ENCODE assay signal across 1 cellular context in genomic region chr1:201015551-201016091, GRCh38.
TF ChIP-seq lines count a peak whose summit lies in the region.

No MANE protein-coding gene starts in this region.

TF ChIP-seq in K562, 482 proteins besides CTCF, POLR2A, EP300 and RAD21 (continued from another document and continues in another):
- TF ChIP-seq PHF20 (IDR thresholded peaks at IDR 0.05; ENCODE audit: partially characterized antibody) = no peak
- TF ChIP-seq ZBTB1 (CRISPR knock-in tag; IDR thresholded peaks at IDR 0.05; ENCODE audit: borderline replicate concordance, low read depth) = no peak
- TF ChIP-seq ZNF589 (CRISPR knock-in tag; IDR thresholded peaks at IDR 0.05; ENCODE audit: low read depth) = peak; percentile 27; the same call in 1 of the 2 replicates
- no peak for TF ChIP-seq THAP7 (CRISPR knock-in tag; IDR thresholded peaks at IDR 0.05)
- TF ChIP-seq ARID1B (IDR thresholded peaks at IDR 0.05) = peak; percentile 90
- no peak for TF ChIP-seq CBX2 (IDR thresholded peaks at IDR 0.05; ENCODE audit: insufficient read depth, low read length, poor library complexity, severe bottlenecking)
- TF ChIP-seq ETV1 (tag; conservative IDR thresholded peaks at IDR 0.05; ENCODE audit: low read depth) = no peak; the same call in 1 of the 2 replicates
- TF ChIP-seq KLF6 (CRISPR knock-in tag; IDR thresholded peaks at IDR 0.05; ENCODE audit: borderline replicate concordance) = no peak
- no peak for TF ChIP-seq NEUROD1 (IDR thresholded peaks at IDR 0.05; ENCODE audit: borderline replicate concordance, low read depth, low read length, partially characterized antibody)
- no peak for TF ChIP-seq FOXJ2 (tag; IDR thresholded peaks at IDR 0.05)
- no peak for TF ChIP-seq CAMTA2 (CRISPR knock-in tag; conservative IDR thresholded peaks at IDR 0.05)
- peak; percentile 86 for TF ChIP-seq CBFA2T3 (IDR thresholded peaks at IDR 0.05)
- peak; percentile 73 for TF ChIP-seq CBFA2T2 (conservative IDR thresholded peaks at IDR 0.05)
- no peak for TF ChIP-seq CREB5 (CRISPR knock-in tag; IDR thresholded peaks at IDR 0.05)
- TF ChIP-seq GABPB1 (CRISPR knock-in tag; IDR thresholded peaks at IDR 0.05) = no peak
- no peak for TF ChIP-seq TRIM25 (IDR thresholded peaks at IDR 0.05; ENCODE audit: borderline replicate concordance)
- no peak for TF ChIP-seq HNRNPLL (IDR thresholded peaks at IDR 0.05; ENCODE audit: low read depth, low read length, poor library complexity, severe bottlenecking)
- TF ChIP-seq MECOM (CRISPR knock-in tag; IDR thresholded peaks at IDR 0.05) = no peak
- TF ChIP-seq ZNF609 (CRISPR knock-in tag; IDR thresholded peaks at IDR 0.05; ENCODE audit: borderline replicate concordance) = no peak
- TF ChIP-seq JUND (IDR thresholded peaks at IDR 0.05; ENCODE audit: borderline replicate concordance, low read depth, low read length) = peak; percentile 63; the same call in 1 of the 2 replicates
- TF ChIP-seq JUND (tag; IDR thresholded peaks at IDR 0.05; ENCODE audit: borderline replicate concordance, low read depth, low read length) = peak; percentile 64; the same call in 1 of the 3 replicates
- peak; percentile 28; the same call in 1 of the 2 replicates for TF ChIP-seq FOSL1 (tag; conservative IDR thresholded peaks at IDR 0.05)
- no peak for TF ChIP-seq CHD1 (IDR thresholded peaks at IDR 0.05; ENCODE audit: low read length)
- TF ChIP-seq FOXA3 (CRISPR knock-in tag; conservative IDR thresholded peaks at IDR 0.05 in 1 of 2, IDR thresholded peaks at IDR 0.05 in 1 of 2) = no peak
- no peak for TF ChIP-seq NCOA6 (IDR thresholded peaks at IDR 0.05)
- peak; percentile 62 for TF ChIP-seq TAL1 (IDR thresholded peaks at IDR 0.05)
- TF ChIP-seq CHAMP1 (IDR thresholded peaks at IDR 0.05) = no peak
- TF ChIP-seq MIER1 (IDR thresholded peaks at IDR 0.05; ENCODE audit: low read depth) = no peak
- peak; percentile 57 for TF ChIP-seq CREM (IDR thresholded peaks at IDR 0.05; ENCODE audit: low read depth)
- TF ChIP-seq ARHGAP35 (IDR thresholded peaks at IDR 0.05; ENCODE audit: partially characterized antibody) = no peak
- TF ChIP-seq ZNF830 (CRISPR knock-in tag; IDR thresholded peaks at IDR 0.05) = no peak
- peak; percentile 87 for TF ChIP-seq DPF2 (IDR thresholded peaks at IDR 0.05)
- TF ChIP-seq U2AF2 (optimal IDR thresholded peaks at IDR 0.05; ENCODE audit: low read depth, low read length) = no peak
- 0 out of 4 replicates have a peak, but pooled peaks of 1 of the 2 experiments have one; percentile 63 for TF ChIP-seq HDAC1 (IDR thresholded peaks at IDR 0.05)
- TF ChIP-seq ATF6 (CRISPR knock-in tag; IDR thresholded peaks at IDR 0.05) = 0 out of 2 replicates have a peak, but pooled peaks have one; percentile 37
- no peak for TF ChIP-seq SMARCA5 (IDR thresholded peaks at IDR 0.05)
- TF ChIP-seq HNRNPL (IDR thresholded peaks at IDR 0.05; ENCODE audit: low read depth, low read length) = peak; percentile 33; the same call in 1 of the 2 replicates
- no peak for TF ChIP-seq CREBBP (IDR thresholded peaks at IDR 0.05; ENCODE audit: low read depth, low read length)
- peak; percentile 84 for TF ChIP-seq STAT5A (IDR thresholded peaks at IDR 0.05; ENCODE audit: borderline replicate concordance, low read length)
- no peak for TF ChIP-seq FOXA1 (IDR thresholded peaks at IDR 0.05; ENCODE audit: borderline replicate concordance)
- no peak for TF ChIP-seq ZNF274 (IDR thresholded peaks at IDR 0.05; ENCODE audit: borderline replicate concordance, low read depth, low read length)
- no peak for TF ChIP-seq ZNF384 (IDR thresholded peaks at IDR 0.05; ENCODE audit: low read depth, low read length)
- TF ChIP-seq HES1 (IDR thresholded peaks at IDR 0.05; ENCODE audit: low read depth) = no peak
